1 cellular context compared by ENCODE assay signal in genomic region chr9:116151966-116152381, GRCh38.
TF ChIP-seq lines count a peak whose summit lies in the region.

No MANE protein-coding gene starts in this region.

TF ChIP-seq in IMR-90, 13 proteins besides CTCF, POLR2A, EP300 and RAD21 (continued from another document):
- TF ChIP-seq RCOR1 (IDR thresholded peaks at IDR 0.05; ENCODE audit: insufficient replicate concordance, low read length) = no peak
- TF ChIP-seq NFE2L2 (IDR thresholded peaks at IDR 0.05; ENCODE audit: low read depth, low read length) = no peak
- TF ChIP-seq CEBPB (IDR thresholded peaks at IDR 0.05; ENCODE audit: low read depth, low read length) = peak; percentile 82
- TF ChIP-seq BHLHE40 (IDR thresholded peaks at IDR 0.05; ENCODE audit: low read depth, low read length) = no peak
- TF ChIP-seq SMC3 (IDR thresholded peaks at IDR 0.05; ENCODE audit: low read depth, low read length) = no peak
TF ChIP-seq in IMR-90: peak in this region for 2.
